ENCODE assay signal across 16 cellular contexts in genomic region chr10:71715860-71716259, GRCh38. TPM values are rescaled to one million over a fixed set of nuclear protein-coding genes. Genes with fewer than 3 reads are reported as not detected.
DNase-seq lines count a peak whose midpoint lies in the region; ATAC-seq and TF ChIP-seq lines count a peak whose summit lies in the region.
"Had no signal": no experiment of that assay in that cellular context is flagged by ENCODE, and none has a peak within 500 bp of the region (broad histone marks: within the 10 kb centered on the region; RNA-seq: fewer than 3 reads in every experiment).

No MANE protein-coding gene starts in this region.

- H3K27me3 Mint-ChIP-seq in activated naive CD8-positive, alpha-beta T cell treated with anti-CD3 and anti-CD28 coated beads for 36 hours: no peaks in the 10 kb centered on the region
- H3K27me3 Mint-ChIP-seq in naive thymus-derived CD4-positive, alpha-beta T cell: no peaks in the 10 kb centered on the region

- no peak overlapping the region for H3K4me3 ChIP-seq in BLaER1
- peak overlapping the region in 6 of 10 experiments; percentile 11 to 63 (median 52); a peak in 8 of 20 replicates for H3K4me3 ChIP-seq in BLaER1 treated with 17β-estradiol and CSF1 and Interleukin-3, amounts not matched to agents 10 nM and 100 nM
- H3K4me3 ChIP-seq in naive thymus-derived CD4-positive, alpha-beta T cell (ENCODE audit: low read length): no peak overlapping the region
- no peak overlapping the region for H3K4me3 ChIP-seq in psoas muscle
- H3K4me3 ChIP-seq: adrenal gland, tibial artery had no signal

- no peak overlapping the region for H3K9ac ChIP-seq in BLaER1
- peak overlapping the region in 7 of 11 experiments; percentile 3 to 88 (median 82); a peak in 10 of 22 replicates for H3K9ac ChIP-seq in BLaER1 treated with 17β-estradiol and CSF1 and Interleukin-3, amounts not matched to agents 10 nM and 100 nM

- WGBS in psoas muscle, 3 donors: 91 to 95% (median 92%) methylated on average over 16 to 20 of the region's 20 CpGs

- CTCF ChIA-PET in naive thymus-derived CD4-positive, alpha-beta T cell (lab: Charles Lee): interaction anchor here (0.7 to 3.8 kb wide), 5 partner anchors 8 to 339 kb away, joined by 3 to 25 read pairs (median 4); no protein-coding TSS in a partner anchor

- ATAC-seq in naive thymus-derived CD4-positive, alpha-beta T cell: no peak
- no peak for ATAC-seq in HG03095 (IDR thresholded peaks at IDR 0.05; ENCODE audit: unreplicated experiment)
- ATAC-seq in psoas muscle: no peak
- ATAC-seq: natural killer cell had no signal

- no peaks in the 10 kb centered on the region for H3K9me3 Mint-ChIP-seq in activated naive CD8-positive, alpha-beta T cell treated with anti-CD3 and anti-CD28 coated beads for 36 hours
- no peaks in the 10 kb centered on the region for H3K9me3 Mint-ChIP-seq in naive thymus-derived CD4-positive, alpha-beta T cell
- H3K9me3 Mint-ChIP-seq: natural killer cell had no signal

- H3K4me1 ChIP-seq in BLaER1 (peaks cover 81% of the 10 kb centered on the region), psoas muscle (peaks cover 20% of the 10 kb centered on the region)
- peaks cover 80 to 100% (median 88%) of the 10 kb centered on the region in 10 experiments for H3K4me1 ChIP-seq in BLaER1 treated with 17β-estradiol and CSF1 and Interleukin-3, amounts not matched to agents 10 nM and 100 nM
- H3K4me1 ChIP-seq in naive thymus-derived CD4-positive, alpha-beta T cell (ENCODE audit: control insufficient read depth in 2 of 2, insufficient read depth in 2 of 2, low read length in 2 of 2): peaks cover 42 to 63% of the 10 kb centered on the region in 2 donors

- H3K27ac ChIP-seq in BLaER1 (0 out of 2 replicates have a peak overlapping the region, but pooled peaks have one; percentile 95), psoas muscle (no peak overlapping the region)
- peak overlapping the region in 9 of 11 experiments; percentile 89 to 99 (median 94); a peak in 15 of 22 replicates for H3K27ac ChIP-seq in BLaER1 treated with 17β-estradiol and CSF1 and Interleukin-3, amounts not matched to agents 10 nM and 100 nM
- H3K27ac ChIP-seq in naive thymus-derived CD4-positive, alpha-beta T cell (ENCODE audit: low read depth, low read length): peak overlapping the region; percentile 91

- H3K27me3 ChIP-seq in BLaER1 (no peaks in the 10 kb centered on the region), psoas muscle (ENCODE audit: insufficient read depth in 3 of 3, low read length in 2 of 3) (no peaks in the 10 kb centered on the region)
- H3K27me3 ChIP-seq in BLaER1 treated with 17β-estradiol and CSF1 and Interleukin-3, amounts not matched to agents 10 nM and 100 nM: no peaks in the 10 kb centered on the region
- no peaks in the 10 kb centered on the region for H3K27me3 ChIP-seq in naive thymus-derived CD4-positive, alpha-beta T cell (ENCODE audit: control insufficient read depth in 2 of 2, insufficient read depth in 2 of 2, low read length in 2 of 2)
- H3K27me3 ChIP-seq: adrenal gland, tibial artery had no signal

- no peaks in the 10 kb centered on the region for H3K36me3 Mint-ChIP-seq in activated naive CD8-positive, alpha-beta T cell treated with anti-CD3 and anti-CD28 coated beads for 36 hours
- H3K36me3 Mint-ChIP-seq in naive thymus-derived CD4-positive, alpha-beta T cell: no peaks in the 10 kb centered on the region
- H3K36me3 Mint-ChIP-seq: natural killer cell had no signal

- H3K9me3 ChIP-seq in BLaER1 (no peaks in the 10 kb centered on the region), psoas muscle (no peaks in the 10 kb centered on the region)
- no peaks in the 10 kb centered on the region for H3K9me3 ChIP-seq in BLaER1 treated with 17β-estradiol and CSF1 and Interleukin-3, amounts not matched to agents 10 nM and 100 nM (replicated peaks in 1 of 11)
- no peaks in the 10 kb centered on the region for H3K9me3 ChIP-seq in naive thymus-derived CD4-positive, alpha-beta T cell (ENCODE audit: control insufficient read depth in 2 of 3, low read length in 3 of 3)
- H3K9me3 ChIP-seq: adrenal gland, tibial artery had no signal

- peak overlapping the region; percentile 90 for H3K4me2 ChIP-seq in BLaER1
- peak overlapping the region; percentile 87 to 99 (median 94) for H3K4me2 ChIP-seq in BLaER1 treated with 17β-estradiol and CSF1 and Interleukin-3, amounts not matched to agents 10 nM and 100 nM

- TF ChIP-seq CTCF in psoas muscle (IDR thresholded peaks at IDR 0.05): no peak

- H3K4me1 Mint-ChIP-seq in activated naive CD8-positive, alpha-beta T cell treated with anti-CD3 and anti-CD28 coated beads for 36 hours: peaks cover 47% of the 10 kb centered on the region
- H3K4me1 Mint-ChIP-seq in naive thymus-derived CD4-positive, alpha-beta T cell: peaks cover 40 to 73% (median 53%) of the 10 kb centered on the region in 7 donors

- H4K20me1 ChIP-seq in BLaER1: no peaks in the 10 kb centered on the region
- H4K20me1 ChIP-seq in BLaER1 treated with 17β-estradiol and CSF1 and Interleukin-3, amounts not matched to agents 10 nM and 100 nM: no peaks in the 10 kb centered on the region

- H3K4me3 Mint-ChIP-seq in activated naive CD8-positive, alpha-beta T cell treated with anti-CD3 and anti-CD28 coated beads for 36 hours: no peak overlapping the region
- peak overlapping the region in 4 of 10 donors; percentile 23 to 86 (median 55) for H3K4me3 Mint-ChIP-seq in naive thymus-derived CD4-positive, alpha-beta T cell

- no peaks in the 10 kb centered on the region for H3K36me3 ChIP-seq in BLaER1
- H3K36me3 ChIP-seq in BLaER1 treated with 17β-estradiol and CSF1 and Interleukin-3, amounts not matched to agents 10 nM and 100 nM: no peaks in the 10 kb centered on the region
- H3K36me3 ChIP-seq in naive thymus-derived CD4-positive, alpha-beta T cell (ENCODE audit: control insufficient read depth in 2 of 3, insufficient read depth in 3 of 3, low read length in 3 of 3): no peaks in the 10 kb centered on the region
- H3K36me3 ChIP-seq in psoas muscle (ENCODE audit: insufficient read depth in 1 of 2, low read depth in 1 of 2): no peaks in the 10 kb centered on the region
- H3K36me3 ChIP-seq: adrenal gland, tibial artery had no signal

- POLR2A ChIA-PET in naive thymus-derived CD4-positive, alpha-beta T cell (lab: Charles Lee): interaction anchor here (0.9 to 23.5 kb wide), 6 partner anchors 10 to 58 kb away, joined by 4 to 521 read pairs (median 29); partner anchors contain the start of gene VSIR

- no peak for DNase-seq in activated naive CD8-positive, alpha-beta T cell treated with anti-CD3 and anti-CD28 coated beads for 36 hours
- DNase-seq in naive thymus-derived CD4-positive, alpha-beta T cell: no peak
- no peak for DNase-seq in stimulated activated CD4-positive, alpha-beta T cell treated with anti-CD3 and anti-CD28 coated beads, Interleukin-2, amount 100 ng/mL, for 24 hours
- DNase-seq in psoas muscle: no peak
- DNase-seq: activated CD4-positive, alpha-beta T cell treated with anti-CD3 and anti-CD28 coated beads, Interleukin-2, amount 50 U/mL, for 4 hours; adrenal gland; KG1; kidney glomerular epithelial cell; natural killer cell; NCI-H2171; T-helper 2 cell; tibial artery had no signal

- peak overlapping the region; percentile 65 for H3K27ac Mint-ChIP-seq in activated naive CD8-positive, alpha-beta T cell treated with anti-CD3 and anti-CD28 coated beads for 36 hours
- peak overlapping the region; percentile 66 to 100 (median 85) for H3K27ac Mint-ChIP-seq in naive thymus-derived CD4-positive, alpha-beta T cell
- H3K27ac Mint-ChIP-seq: natural killer cell had no signal

- intact Hi-C loops in naive thymus-derived CD4-positive, alpha-beta T cell (cut with micrococcal nuclease): no loop called here
- intact Hi-C loops in psoas muscle (cut with DNase I): no loop called here

RNA-seq across cellular contexts. Expression of gene C10orf105, which starts 3.7 kb away (rescaled TPM):
- under 1 TPM; 0.24 to 0.41 TPM for total RNA-seq in activated naive CD8-positive, alpha-beta T cell treated with anti-CD3 and anti-CD28 coated beads for 36 hours
- total RNA-seq in naive thymus-derived CD4-positive, alpha-beta T cell: 1 to 10 TPM in 1 of 5 experiments, under 1 TPM in 4; 0.13 to 1.0 (median 0.19) TPM
- polyA plus RNA-seq in naive thymus-derived CD4-positive, alpha-beta T cell: not detected
- total RNA-seq in psoas muscle: not detected
- polyA plus RNA-seq in psoas muscle: under 1 TPM; 0.01 to 0.03 (median 0.03) TPM
- total RNA-seq: Daoy had no signal

RNA-seq across cellular contexts. Expression of gene VSIR, which starts 57.5 kb away (rescaled TPM):
- total RNA-seq in activated naive CD8-positive, alpha-beta T cell treated with anti-CD3 and anti-CD28 coated beads for 36 hours: 10 to 100 TPM; 41.4 to 47.3 TPM
- 100 to 1,000 TPM in 3 of 5 experiments, 10 to 100 TPM in 2; 91.1 to 271 (median 101) TPM for total RNA-seq in naive thymus-derived CD4-positive, alpha-beta T cell
- 100 to 1,000 TPM; 220 to 300 TPM for polyA plus RNA-seq in naive thymus-derived CD4-positive, alpha-beta T cell
- total RNA-seq in psoas muscle: 10 to 100 TPM; 12.5 to 20.4 (median 15.9) TPM
- 10 to 100 TPM; 14.8 to 21.8 (median 19.0) TPM for polyA plus RNA-seq in psoas muscle

Comparison
In these comparisons a context has a peak if more than half of its experiments do, and no peak if none do; other contexts are left out.
1. H3K4me3 ChIP-seq: peak in BLaER1 treated with 17β-estradiol and CSF1 and Interleukin-3, amounts not matched to agents 10 nM and 100 nM (6 of 10); none in BLaER1 (single experiment), naive thymus-derived CD4-positive, alpha-beta T cell (single experiment) and psoas muscle (single experiment).